In the genomic region with DNA sequence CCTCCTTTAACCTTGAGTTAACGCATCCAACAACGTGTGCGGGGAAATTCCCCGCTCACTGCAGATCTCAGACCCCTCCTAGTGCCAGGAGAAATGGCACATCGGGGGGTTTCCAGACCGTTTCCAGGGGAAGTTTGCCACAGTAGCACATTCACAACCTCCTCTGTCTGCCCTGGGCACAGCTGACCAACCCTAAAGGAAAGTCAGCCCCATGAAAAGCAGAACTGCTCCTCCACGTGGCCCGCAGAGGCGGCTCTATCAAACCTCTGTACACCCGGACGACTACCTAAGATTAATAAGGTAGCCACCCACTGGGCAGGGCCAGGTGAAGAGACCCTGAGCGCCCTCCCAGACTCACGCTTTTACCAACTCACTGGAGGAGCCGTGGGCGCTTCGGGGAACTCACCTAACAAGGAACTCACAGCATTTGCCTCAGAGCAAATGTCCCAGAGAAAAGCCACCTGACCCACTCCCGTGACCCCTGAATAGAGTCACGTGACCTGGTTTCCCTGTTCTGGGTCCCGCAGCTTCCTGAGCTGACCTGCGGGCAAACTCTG, we compare ENCODE assay signal across 1 cellular context.
TF ChIP-seq lines count a peak whose summit lies in the region.

No MANE protein-coding gene starts in this region.

TF ChIP-seq in GM12878, 131 proteins besides CTCF, POLR2A, EP300 and RAD21 (continued from another document and continues in another):
- TF ChIP-seq, protein P1, sequence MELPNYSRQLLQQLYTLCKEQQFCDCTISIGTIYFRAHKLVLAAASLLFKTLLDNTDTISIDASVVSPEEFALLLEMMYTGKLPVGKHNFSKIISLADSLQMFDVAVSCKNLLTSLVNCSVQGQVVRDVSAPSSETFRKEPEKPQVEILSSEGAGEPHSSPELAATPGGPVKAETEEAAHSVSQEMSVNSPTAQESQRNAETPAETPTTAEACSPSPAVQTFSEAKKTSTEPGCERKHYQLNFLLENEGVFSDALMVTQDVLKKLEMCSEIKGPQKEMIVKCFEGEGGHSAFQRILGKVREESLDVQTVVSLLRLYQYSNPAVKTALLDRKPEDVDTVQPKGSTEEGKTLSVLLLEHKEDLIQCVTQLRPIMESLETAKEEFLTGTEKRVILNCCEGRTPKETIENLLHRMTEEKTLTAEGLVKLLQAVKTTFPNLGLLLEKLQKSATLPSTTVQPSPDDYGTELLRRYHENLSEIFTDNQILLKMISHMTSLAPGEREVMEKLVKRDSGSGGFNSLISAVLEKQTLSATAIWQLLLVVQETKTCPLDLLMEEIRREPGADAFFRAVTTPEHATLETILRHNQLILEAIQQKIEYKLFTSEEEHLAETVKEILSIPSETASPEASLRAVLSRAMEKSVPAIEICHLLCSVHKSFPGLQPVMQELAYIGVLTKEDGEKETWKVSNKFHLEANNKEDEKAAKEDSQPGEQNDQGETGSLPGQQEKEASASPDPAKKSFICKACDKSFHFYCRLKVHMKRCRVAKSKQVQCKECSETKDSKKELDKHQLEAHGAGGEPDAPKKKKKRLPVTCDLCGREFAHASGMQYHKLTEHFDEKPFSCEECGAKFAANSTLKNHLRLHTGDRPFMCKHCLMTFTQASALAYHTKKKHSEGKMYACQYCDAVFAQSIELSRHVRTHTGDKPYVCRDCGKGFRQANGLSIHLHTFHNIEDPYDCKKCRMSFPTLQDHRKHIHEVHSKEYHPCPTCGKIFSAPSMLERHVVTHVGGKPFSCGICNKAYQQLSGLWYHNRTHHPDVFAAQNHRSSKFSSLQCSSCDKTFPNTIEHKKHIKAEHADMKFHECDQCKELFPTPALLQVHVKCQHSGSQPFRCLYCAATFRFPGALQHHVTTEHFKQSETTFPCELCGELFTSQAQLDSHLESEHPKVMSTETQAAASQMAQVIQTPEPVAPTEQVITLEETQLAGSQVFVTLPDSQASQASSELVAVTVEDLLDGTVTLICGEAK (IDR thresholded peaks at IDR 0.05; ENCODE audit: borderline replicate concordance) = peak; percentile 11; the same call in 1 of the 2 replicates
- no peak for TF ChIP-seq SREBF2 (IDR thresholded peaks at IDR 0.05; ENCODE audit: low read length)
- TF ChIP-seq YY1 (IDR thresholded peaks at IDR 0.05; ENCODE audit: low read depth, low read length) = 0 out of 2 replicates have a peak, but pooled peaks have one; percentile 49
- TF ChIP-seq POLR2AphosphoS5 (IDR thresholded peaks at IDR 0.05; ENCODE audit: low read length) = peak; percentile 50
- TF ChIP-seq SPI1 (IDR thresholded peaks at IDR 0.05; ENCODE audit: borderline replicate concordance, insufficient read depth, low read depth, low read length) = peak; percentile 95
- TF ChIP-seq ZNF622 (IDR thresholded peaks at IDR 0.05) = no peak
- TF ChIP-seq EGR1 (IDR thresholded peaks at IDR 0.05; ENCODE audit: borderline replicate concordance in 1 of 2, low read depth in 2 of 2, low read length in 2 of 2) = 0 out of 3 replicates have a peak, but pooled peaks of 1 of the 2 experiments have one; percentile 24
- peak; percentile 29; the same call in 1 of the 2 replicates for TF ChIP-seq TBL1XR1 (IDR thresholded peaks at IDR 0.05; ENCODE audit: low read depth, low read length)
- TF ChIP-seq, protein P2, sequence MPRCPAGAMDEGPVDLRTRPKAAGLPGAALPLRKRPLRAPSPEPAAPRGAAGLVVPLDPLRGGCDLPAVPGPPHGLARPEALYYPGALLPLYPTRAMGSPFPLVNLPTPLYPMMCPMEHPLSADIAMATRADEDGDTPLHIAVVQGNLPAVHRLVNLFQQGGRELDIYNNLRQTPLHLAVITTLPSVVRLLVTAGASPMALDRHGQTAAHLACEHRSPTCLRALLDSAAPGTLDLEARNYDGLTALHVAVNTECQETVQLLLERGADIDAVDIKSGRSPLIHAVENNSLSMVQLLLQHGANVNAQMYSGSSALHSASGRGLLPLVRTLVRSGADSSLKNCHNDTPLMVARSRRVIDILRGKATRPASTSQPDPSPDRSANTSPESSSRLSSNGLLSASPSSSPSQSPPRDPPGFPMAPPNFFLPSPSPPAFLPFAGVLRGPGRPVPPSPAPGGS (IDR thresholded peaks at IDR 0.05; ENCODE audit: borderline replicate concordance, insufficient read depth, low read depth, low read length, poor library complexity, severe bottlenecking) = peak; percentile 83
- peak in 1 of 2 experiments; percentile 44; a peak in 2 of 4 replicates for TF ChIP-seq ETV6 (conservative IDR thresholded peaks at IDR 0.05 in 1 of 2, IDR thresholded peaks at IDR 0.05 in 1 of 2; ENCODE audit: borderline replicate concordance in 1 of 2, low read depth in 1 of 2)
- TF ChIP-seq, protein P3, sequence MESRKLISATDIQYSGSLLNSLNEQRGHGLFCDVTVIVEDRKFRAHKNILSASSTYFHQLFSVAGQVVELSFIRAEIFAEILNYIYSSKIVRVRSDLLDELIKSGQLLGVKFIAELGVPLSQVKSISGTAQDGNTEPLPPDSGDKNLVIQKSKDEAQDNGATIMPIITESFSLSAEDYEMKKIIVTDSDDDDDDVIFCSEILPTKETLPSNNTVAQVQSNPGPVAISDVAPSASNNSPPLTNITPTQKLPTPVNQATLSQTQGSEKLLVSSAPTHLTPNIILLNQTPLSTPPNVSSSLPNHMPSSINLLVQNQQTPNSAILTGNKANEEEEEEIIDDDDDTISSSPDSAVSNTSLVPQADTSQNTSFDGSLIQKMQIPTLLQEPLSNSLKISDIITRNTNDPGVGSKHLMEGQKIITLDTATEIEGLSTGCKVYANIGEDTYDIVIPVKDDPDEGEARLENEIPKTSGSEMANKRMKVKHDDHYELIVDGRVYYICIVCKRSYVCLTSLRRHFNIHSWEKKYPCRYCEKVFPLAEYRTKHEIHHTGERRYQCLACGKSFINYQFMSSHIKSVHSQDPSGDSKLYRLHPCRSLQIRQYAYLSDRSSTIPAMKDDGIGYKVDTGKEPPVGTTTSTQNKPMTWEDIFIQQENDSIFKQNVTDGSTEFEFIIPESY (IDR thresholded peaks at IDR 0.05) = no peak
- TF ChIP-seq, protein P4, sequence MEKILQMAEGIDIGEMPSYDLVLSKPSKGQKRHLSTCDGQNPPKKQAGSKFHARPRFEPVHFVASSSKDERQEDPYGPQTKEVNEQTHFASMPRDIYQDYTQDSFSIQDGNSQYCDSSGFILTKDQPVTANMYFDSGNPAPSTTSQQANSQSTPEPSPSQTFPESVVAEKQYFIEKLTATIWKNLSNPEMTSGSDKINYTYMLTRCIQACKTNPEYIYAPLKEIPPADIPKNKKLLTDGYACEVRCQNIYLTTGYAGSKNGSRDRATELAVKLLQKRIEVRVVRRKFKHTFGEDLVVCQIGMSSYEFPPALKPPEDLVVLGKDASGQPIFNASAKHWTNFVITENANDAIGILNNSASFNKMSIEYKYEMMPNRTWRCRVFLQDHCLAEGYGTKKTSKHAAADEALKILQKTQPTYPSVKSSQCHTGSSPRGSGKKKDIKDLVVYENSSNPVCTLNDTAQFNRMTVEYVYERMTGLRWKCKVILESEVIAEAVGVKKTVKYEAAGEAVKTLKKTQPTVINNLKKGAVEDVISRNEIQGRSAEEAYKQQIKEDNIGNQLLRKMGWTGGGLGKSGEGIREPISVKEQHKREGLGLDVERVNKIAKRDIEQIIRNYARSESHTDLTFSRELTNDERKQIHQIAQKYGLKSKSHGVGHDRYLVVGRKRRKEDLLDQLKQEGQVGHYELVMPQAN (conservative IDR thresholded peaks at IDR 0.05) = peak; percentile 67; the same call in 1 of the 2 replicates
- TF ChIP-seq RCOR1 (conservative IDR thresholded peaks at IDR 0.05; ENCODE audit: low read depth, low read length) = no peak
- peak; percentile 62 for TF ChIP-seq MEF2B (IDR thresholded peaks at IDR 0.05; ENCODE audit: partially characterized antibody, poor library complexity, severe bottlenecking)
- no peak for TF ChIP-seq SUZ12 (IDR thresholded peaks at IDR 0.05; ENCODE audit: unreplicated experiment)
- TF ChIP-seq MYB (IDR thresholded peaks at IDR 0.05; ENCODE audit: borderline replicate concordance, low read depth, low read length) = peak; percentile 7; the same call in 1 of the 2 replicates
- TF ChIP-seq MTA3 (IDR thresholded peaks at IDR 0.05; ENCODE audit: borderline replicate concordance, low read length) = no peak
- 0 out of 2 replicates have a peak, but pooled peaks have one; percentile 50 for TF ChIP-seq STAT1 (conservative IDR thresholded peaks at IDR 0.05)
- TF ChIP-seq, protein P5, sequence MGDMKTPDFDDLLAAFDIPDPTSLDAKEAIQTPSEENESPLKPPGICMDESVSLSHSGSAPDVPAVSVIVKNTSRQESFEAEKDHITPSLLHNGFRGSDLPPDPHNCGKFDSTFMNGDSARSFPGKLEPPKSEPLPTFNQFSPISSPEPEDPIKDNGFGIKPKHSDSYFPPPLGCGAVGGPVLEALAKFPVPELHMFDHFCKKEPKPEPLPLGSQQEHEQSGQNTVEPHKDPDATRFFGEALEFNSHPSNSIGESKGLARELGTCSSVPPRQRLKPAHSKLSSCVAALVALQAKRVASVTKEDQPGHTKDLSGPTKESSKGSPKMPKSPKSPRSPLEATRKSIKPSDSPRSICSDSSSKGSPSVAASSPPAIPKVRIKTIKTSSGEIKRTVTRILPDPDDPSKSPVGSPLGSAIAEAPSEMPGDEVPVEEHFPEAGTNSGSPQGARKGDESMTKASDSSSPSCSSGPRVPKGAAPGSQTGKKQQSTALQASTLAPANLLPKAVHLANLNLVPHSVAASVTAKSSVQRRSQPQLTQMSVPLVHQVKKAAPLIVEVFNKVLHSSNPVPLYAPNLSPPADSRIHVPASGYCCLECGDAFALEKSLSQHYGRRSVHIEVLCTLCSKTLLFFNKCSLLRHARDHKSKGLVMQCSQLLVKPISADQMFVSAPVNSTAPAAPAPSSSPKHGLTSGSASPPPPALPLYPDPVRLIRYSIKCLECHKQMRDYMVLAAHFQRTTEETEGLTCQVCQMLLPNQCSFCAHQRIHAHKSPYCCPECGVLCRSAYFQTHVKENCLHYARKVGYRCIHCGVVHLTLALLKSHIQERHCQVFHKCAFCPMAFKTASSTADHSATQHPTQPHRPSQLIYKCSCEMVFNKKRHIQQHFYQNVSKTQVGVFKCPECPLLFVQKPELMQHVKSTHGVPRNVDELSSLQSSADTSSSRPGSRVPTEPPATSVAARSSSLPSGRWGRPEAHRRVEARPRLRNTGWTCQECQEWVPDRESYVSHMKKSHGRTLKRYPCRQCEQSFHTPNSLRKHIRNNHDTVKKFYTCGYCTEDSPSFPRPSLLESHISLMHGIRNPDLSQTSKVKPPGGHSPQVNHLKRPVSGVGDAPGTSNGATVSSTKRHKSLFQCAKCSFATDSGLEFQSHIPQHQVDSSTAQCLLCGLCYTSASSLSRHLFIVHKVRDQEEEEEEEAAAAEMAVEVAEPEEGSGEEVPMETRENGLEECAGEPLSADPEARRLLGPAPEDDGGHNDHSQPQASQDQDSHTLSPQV (IDR thresholded peaks at IDR 0.05) = peak; percentile 77; the same call in 1 of the 2 replicates
- peak; percentile 21; the same call in 1 of the 2 replicates for TF ChIP-seq SMC3 (IDR thresholded peaks at IDR 0.05; ENCODE audit: borderline replicate concordance, low read length)
- TF ChIP-seq, protein P6, sequence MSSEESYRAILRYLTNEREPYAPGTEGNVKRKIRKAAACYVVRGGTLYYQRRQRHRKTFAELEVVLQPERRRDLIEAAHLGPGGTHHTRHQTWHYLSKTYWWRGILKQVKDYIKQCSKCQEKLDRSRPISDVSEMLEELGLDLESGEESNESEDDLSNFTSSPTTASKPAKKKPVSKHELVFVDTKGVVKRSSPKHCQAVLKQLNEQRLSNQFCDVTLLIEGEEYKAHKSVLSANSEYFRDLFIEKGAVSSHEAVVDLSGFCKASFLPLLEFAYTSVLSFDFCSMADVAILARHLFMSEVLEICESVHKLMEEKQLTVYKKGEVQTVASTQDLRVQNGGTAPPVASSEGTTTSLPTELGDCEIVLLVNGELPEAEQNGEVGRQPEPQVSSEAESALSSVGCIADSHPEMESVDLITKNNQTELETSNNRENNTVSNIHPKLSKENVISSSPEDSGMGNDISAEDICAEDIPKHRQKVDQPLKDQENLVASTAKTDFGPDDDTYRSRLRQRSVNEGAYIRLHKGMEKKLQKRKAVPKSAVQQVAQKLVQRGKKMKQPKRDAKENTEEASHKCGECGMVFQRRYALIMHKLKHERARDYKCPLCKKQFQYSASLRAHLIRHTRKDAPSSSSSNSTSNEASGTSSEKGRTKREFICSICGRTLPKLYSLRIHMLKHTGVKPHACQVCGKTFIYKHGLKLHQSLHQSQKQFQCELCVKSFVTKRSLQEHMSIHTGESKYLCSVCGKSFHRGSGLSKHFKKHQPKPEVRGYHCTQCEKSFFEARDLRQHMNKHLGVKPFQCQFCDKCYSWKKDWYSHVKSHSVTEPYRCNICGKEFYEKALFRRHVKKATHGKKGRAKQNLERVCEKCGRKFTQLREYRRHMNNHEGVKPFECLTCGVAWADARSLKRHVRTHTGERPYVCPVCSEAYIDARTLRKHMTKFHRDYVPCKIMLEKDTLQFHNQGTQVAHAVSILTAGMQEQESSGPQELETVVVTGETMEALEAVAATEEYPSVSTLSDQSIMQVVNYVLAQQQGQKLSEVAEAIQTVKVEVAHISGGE (CRISPR knock-in tag; IDR thresholded peaks at IDR 0.05) = peak; percentile 53
- TF ChIP-seq ZNF24 (IDR thresholded peaks at IDR 0.05) = no peak
- no peak for TF ChIP-seq PAX8 (IDR thresholded peaks at IDR 0.05)
- TF ChIP-seq, protein P7, sequence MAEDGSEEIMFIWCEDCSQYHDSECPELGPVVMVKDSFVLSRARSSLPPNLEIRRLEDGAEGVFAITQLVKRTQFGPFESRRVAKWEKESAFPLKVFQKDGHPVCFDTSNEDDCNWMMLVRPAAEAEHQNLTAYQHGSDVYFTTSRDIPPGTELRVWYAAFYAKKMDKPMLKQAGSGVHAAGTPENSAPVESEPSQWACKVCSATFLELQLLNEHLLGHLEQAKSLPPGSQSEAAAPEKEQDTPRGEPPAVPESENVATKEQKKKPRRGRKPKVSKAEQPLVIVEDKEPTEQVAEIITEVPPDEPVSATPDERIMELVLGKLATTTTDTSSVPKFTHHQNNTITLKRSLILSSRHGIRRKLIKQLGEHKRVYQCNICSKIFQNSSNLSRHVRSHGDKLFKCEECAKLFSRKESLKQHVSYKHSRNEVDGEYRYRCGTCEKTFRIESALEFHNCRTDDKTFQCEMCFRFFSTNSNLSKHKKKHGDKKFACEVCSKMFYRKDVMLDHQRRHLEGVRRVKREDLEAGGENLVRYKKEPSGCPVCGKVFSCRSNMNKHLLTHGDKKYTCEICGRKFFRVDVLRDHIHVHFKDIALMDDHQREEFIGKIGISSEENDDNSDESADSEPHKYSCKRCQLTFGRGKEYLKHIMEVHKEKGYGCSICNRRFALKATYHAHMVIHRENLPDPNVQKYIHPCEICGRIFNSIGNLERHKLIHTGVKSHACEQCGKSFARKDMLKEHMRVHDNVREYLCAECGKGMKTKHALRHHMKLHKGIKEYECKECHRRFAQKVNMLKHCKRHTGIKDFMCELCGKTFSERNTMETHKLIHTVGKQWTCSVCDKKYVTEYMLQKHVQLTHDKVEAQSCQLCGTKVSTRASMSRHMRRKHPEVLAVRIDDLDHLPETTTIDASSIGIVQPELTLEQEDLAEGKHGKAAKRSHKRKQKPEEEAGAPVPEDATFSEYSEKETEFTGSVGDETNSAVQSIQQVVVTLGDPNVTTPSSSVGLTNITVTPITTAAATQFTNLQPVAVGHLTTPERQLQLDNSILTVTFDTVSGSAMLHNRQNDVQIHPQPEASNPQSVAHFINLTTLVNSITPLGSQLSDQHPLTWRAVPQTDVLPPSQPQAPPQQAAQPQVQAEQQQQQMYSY (CRISPR knock-in tag; IDR thresholded peaks at IDR 0.05) = peak; percentile 90
- no peak for TF ChIP-seq TCF7 (IDR thresholded peaks at IDR 0.05; ENCODE audit: borderline replicate concordance)
- no peak for TF ChIP-seq SREBF1 (IDR thresholded peaks at IDR 0.05; ENCODE audit: low read length)
- TF ChIP-seq, protein P8, sequence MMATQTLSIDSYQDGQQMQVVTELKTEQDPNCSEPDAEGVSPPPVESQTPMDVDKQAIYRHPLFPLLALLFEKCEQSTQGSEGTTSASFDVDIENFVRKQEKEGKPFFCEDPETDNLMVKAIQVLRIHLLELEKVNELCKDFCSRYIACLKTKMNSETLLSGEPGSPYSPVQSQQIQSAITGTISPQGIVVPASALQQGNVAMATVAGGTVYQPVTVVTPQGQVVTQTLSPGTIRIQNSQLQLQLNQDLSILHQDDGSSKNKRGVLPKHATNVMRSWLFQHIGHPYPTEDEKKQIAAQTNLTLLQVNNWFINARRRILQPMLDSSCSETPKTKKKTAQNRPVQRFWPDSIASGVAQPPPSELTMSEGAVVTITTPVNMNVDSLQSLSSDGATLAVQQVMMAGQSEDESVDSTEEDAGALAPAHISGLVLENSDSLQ (IDR thresholded peaks at IDR 0.05) = no peak
